ENCODE assay signal across 30 cellular contexts in the genomic region with DNA sequence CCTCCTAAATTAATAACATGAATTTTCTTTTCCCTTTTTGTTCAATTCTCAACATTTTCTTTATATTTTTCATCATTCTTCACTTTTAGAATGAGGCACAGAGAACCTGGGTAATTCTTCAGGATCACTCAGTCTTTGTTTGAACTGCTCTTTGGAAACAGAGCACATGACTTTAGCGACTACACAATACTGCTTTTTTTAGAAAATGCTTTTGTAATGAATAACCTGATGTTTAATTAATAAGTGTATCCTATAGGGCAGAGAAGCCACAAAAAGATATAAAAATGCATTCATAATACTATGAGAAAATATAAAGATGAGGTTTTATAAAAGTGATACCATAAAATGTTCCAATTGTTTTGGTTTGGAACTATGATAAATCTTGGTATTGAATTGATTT.
"Had no signal": no experiment of that assay in that cellular context is flagged by ENCODE, and none has a peak within 500 bp of the region (broad histone marks: within the 10 kb centered on the region; RNA-seq: fewer than 3 reads in every experiment).

No MANE protein-coding gene starts in this region.

- H3K36me3 ChIP-seq: ascending aorta, brain microvascular endothelial cell, esophagus muscularis mucosa, gastrocnemius medialis, WERI-Rb-1 had no signal

- H3K4me1 ChIP-seq: ascending aorta, esophagus muscularis mucosa, foreskin keratinocyte, gastrocnemius medialis had no signal

- H3K27me3 ChIP-seq: ascending aorta, brain microvascular endothelial cell, dorsolateral prefrontal cortex, esophagus muscularis mucosa, foreskin keratinocyte, gastrocnemius medialis had no signal

- DNase-seq: activated B cell treated with CpG ODN at 0.5 μM for 24 hours; activated CD4-positive, alpha-beta memory T cell treated with anti-CD3 and anti-CD28 coated beads for 36 hours; activated CD4-positive, alpha-beta T cell treated with anti-CD3 and anti-CD28 coated beads for 48 hours; activated CD8-positive, alpha-beta memory T cell treated with anti-CD3 and anti-CD28 coated beads, Interleukin-2, amount 10 ng/mL, durations not matched to agents 7 days and 5 days; activated CD8-positive, alpha-beta memory T cell treated with anti-CD3 and anti-CD28 coated beads, Interleukin-2, amount 50 U/mL, for 4 hours; activated CD8-positive, alpha-beta T cell treated with anti-CD3 and anti-CD28 coated beads, Interleukin-2, amount 10 ng/mL, durations not matched to agents 7 days and 5 days; activated gamma-delta T cell; activated naive CD4-positive, alpha-beta T cell; activated naive CD4-positive, alpha-beta T cell treated with anti-CD3 and anti-CD28 coated beads, Interleukin-2, amount 10 ng/mL, durations not matched to agents 7 days and 5 days; activated naive CD8-positive, alpha-beta T cell treated with anti-CD3 and anti-CD28 coated beads, Interleukin-2, amount 10 ng/mL, durations not matched to agents 7 days and 5 days; activated T-cell treated with anti-CD3 and anti-CD28 coated beads, Interleukin-2, amount 50 U/mL, for 1 hour; activated T-cell treated with anti-CD3 and anti-CD28 coated beads, Interleukin-2, amount 50 U/mL, for 48 hours; brain microvascular endothelial cell; dorsolateral prefrontal cortex; effector memory CD4-positive, alpha-beta T cell; endodermal cell; foreskin keratinocyte; gastrocnemius medialis; T-helper 1 cell; T-helper 17 cell; T1000; WERI-Rb-1 had no signal

- H3K27ac ChIP-seq: ascending aorta, brain microvascular endothelial cell, coronary artery, esophagus muscularis mucosa, foreskin keratinocyte, gastrocnemius medialis, WERI-Rb-1 had no signal

- FAIRE-seq: bronchial epithelial cell had no signal

- H3K36me3 Mint-ChIP-seq: activated CD4-positive, alpha-beta memory T cell treated with anti-CD3 and anti-CD28 coated beads for 36 hours; activated CD8-positive, alpha-beta memory T cell treated with anti-CD3 and anti-CD28 coated beads, Interleukin-2, amount 10 ng/mL, durations not matched to agents 7 days and 5 days; activated naive CD4-positive, alpha-beta T cell treated with anti-CD3 and anti-CD28 coated beads, Interleukin-2, amount 10 ng/mL, durations not matched to agents 7 days and 5 days; activated naive CD4-positive, alpha-beta T cell treated with anti-CD3 and anti-CD28 coated beads, Interleukin-2, amount 50 U/mL, for 72 hours; activated naive CD8-positive, alpha-beta T cell treated with anti-CD3 and anti-CD28 coated beads, Interleukin-2, amount 10 ng/mL, durations not matched to agents 7 days and 5 days had no signal

- H3K9me3 Mint-ChIP-seq: activated B cell treated with CpG ODN at 0.5 μM for 24 hours; activated naive CD8-positive, alpha-beta T cell treated with anti-CD3 and anti-CD28 coated beads, Interleukin-2, amount 10 ng/mL, durations not matched to agents 7 days and 5 days; dendritic cell treated with granulocyte-macrophage colony-stimulating factor and Interleukin-4, amounts not matched to agents 40 ng/mL and 50 ng/mL, for 4 days; endodermal cell; T-helper 2 cell treated with Interferon-gamma antibody and Interleukin-4, amounts not matched to agents 5 μg/mL and 100 μg/mL, for 36 hours had no signal

- H3K4me1 Mint-ChIP-seq: activated B cell treated with CpG ODN at 0.5 μM for 24 hours; activated CD8-positive, alpha-beta memory T cell treated with anti-CD3 and anti-CD28 coated beads, Interleukin-2, amount 10 ng/mL, durations not matched to agents 7 days and 5 days; activated naive CD4-positive, alpha-beta T cell treated with anti-CD3 and anti-CD28 coated beads, Interleukin-2, amount 10 ng/mL, durations not matched to agents 7 days and 5 days; central memory CD8-positive, alpha-beta T cell; endodermal cell; T-helper 17 cell had no signal

- H3K4me3 ChIP-seq: ascending aorta, coronary artery, esophagus muscularis mucosa, gastrocnemius medialis had no signal

- H3K27me3 Mint-ChIP-seq: activated B cell treated with CpG ODN at 0.5 μM for 24 hours; activated CD4-positive, alpha-beta memory T cell treated with anti-CD3 and anti-CD28 coated beads for 36 hours; activated CD8-positive, alpha-beta memory T cell treated with anti-CD3 and anti-CD28 coated beads, Interleukin-2, amount 10 ng/mL, durations not matched to agents 7 days and 5 days; activated naive CD4-positive, alpha-beta T cell treated with anti-CD3 and anti-CD28 coated beads, Interleukin-2, amount 10 ng/mL, durations not matched to agents 7 days and 5 days; activated naive CD8-positive, alpha-beta T cell treated with anti-CD3 and anti-CD28 coated beads, Interleukin-2, amount 10 ng/mL, durations not matched to agents 7 days and 5 days; central memory CD8-positive, alpha-beta T cell; dendritic cell treated with granulocyte-macrophage colony-stimulating factor and Interleukin-4, amounts not matched to agents 40 ng/mL and 50 ng/mL, for 4 days; T-helper 17 cell had no signal

- H3K9me3 ChIP-seq: ascending aorta, esophagus muscularis mucosa, gastrocnemius medialis had no signal

- H3K27ac Mint-ChIP-seq: activated B cell treated with CpG ODN at 0.5 μM for 24 hours; activated CD4-positive, alpha-beta memory T cell treated with anti-CD3 and anti-CD28 coated beads for 36 hours; activated CD8-positive, alpha-beta memory T cell treated with anti-CD3 and anti-CD28 coated beads, Interleukin-2, amount 10 ng/mL, durations not matched to agents 7 days and 5 days; activated CD8-positive, alpha-beta T cell treated with anti-CD3 and anti-CD28 coated beads, Interleukin-2, amount 10 ng/mL, durations not matched to agents 7 days and 5 days; activated naive CD4-positive, alpha-beta T cell treated with anti-CD3 and anti-CD28 coated beads, Interleukin-2, amount 10 ng/mL, durations not matched to agents 7 days and 5 days; activated naive CD4-positive, alpha-beta T cell treated with anti-CD3 and anti-CD28 coated beads, Interleukin-2, amount 50 U/mL, for 72 hours; activated naive CD8-positive, alpha-beta T cell treated with anti-CD3 and anti-CD28 coated beads, Interleukin-2, amount 10 ng/mL, durations not matched to agents 7 days and 5 days; dendritic cell treated with granulocyte-macrophage colony-stimulating factor and Interleukin-4, amounts not matched to agents 40 ng/mL and 50 ng/mL, for 4 days; endodermal cell; T-helper 17 cell; T-helper 2 cell treated with Interferon-gamma antibody and Interleukin-4, amounts not matched to agents 5 μg/mL and 100 μg/mL, for 36 hours had no signal

- H3K4me3 Mint-ChIP-seq: activated B cell treated with CpG ODN at 0.5 μM for 24 hours; activated CD4-positive, alpha-beta memory T cell treated with anti-CD3 and anti-CD28 coated beads for 36 hours; activated CD8-positive, alpha-beta memory T cell treated with anti-CD3 and anti-CD28 coated beads, Interleukin-2, amount 10 ng/mL, durations not matched to agents 7 days and 5 days; activated CD8-positive, alpha-beta T cell treated with anti-CD3 and anti-CD28 coated beads, Interleukin-2, amount 10 ng/mL, durations not matched to agents 7 days and 5 days; activated naive CD4-positive, alpha-beta T cell treated with anti-CD3 and anti-CD28 coated beads, Interleukin-2, amount 10 ng/mL, durations not matched to agents 7 days and 5 days; activated naive CD8-positive, alpha-beta T cell treated with anti-CD3 and anti-CD28 coated beads, Interleukin-2, amount 10 ng/mL, durations not matched to agents 7 days and 5 days; central memory CD8-positive, alpha-beta T cell; dendritic cell treated with granulocyte-macrophage colony-stimulating factor and Interleukin-4, amounts not matched to agents 40 ng/mL and 50 ng/mL, for 4 days; endodermal cell; T-helper 17 cell; T-helper 2 cell treated with Interferon-gamma antibody and Interleukin-4, amounts not matched to agents 5 μg/mL and 100 μg/mL, for 36 hours had no signal
